Comparison of ENCODE assay signal across 10 cellular contexts in genomic region chr3:147413712-147414325, GRCh38. TPM values are rescaled to one million over a fixed set of nuclear protein-coding genes. Genes with fewer than 3 reads are reported as not detected.
DNase-seq lines count a peak whose midpoint lies in the region; TF ChIP-seq lines count a peak whose summit lies in the region.
"Had no signal": no experiment of that assay in that cellular context is flagged by ENCODE, and none has a peak within 500 bp of the region (broad histone marks: within the 10 kb centered on the region; RNA-seq: fewer than 3 reads in every experiment).

No MANE protein-coding gene starts in this region.

- H3K36me3 Mint-ChIP-seq in endodermal cell (ENCODE audit: low read depth) (no peaks in the 10 kb centered on the region), osteocyte (ENCODE audit: unreplicated experiment) (peaks cover 50% of the 10 kb centered on the region)

- peaks cover 100% of the 10 kb centered on the region for H3K27me3 ChIP-seq in endodermal cell (ENCODE audit: control insufficient read depth, insufficient read depth, low read length, poor library complexity, severe bottlenecking)

- H3K9me3 Mint-ChIP-seq in endodermal cell (no peaks in the 10 kb centered on the region), osteocyte (ENCODE audit: unreplicated experiment) (no peaks in the 10 kb centered on the region)

- no peak overlapping the region for H3K27ac Mint-ChIP-seq in endodermal cell
- peak overlapping the region; percentile 91 for H3K27ac Mint-ChIP-seq in osteocyte (ENCODE audit: unreplicated experiment)

- WGBS in endodermal cell (ENCODE audit: insufficient coverage in 1 of 2, insufficient read length in 1 of 2), 2 experiments: 0 to 1% methylated on average over 1 to 15 of the region's 22 CpGs

- H3K4me1 ChIP-seq in endodermal cell (ENCODE audit: control insufficient read depth, insufficient read depth, low read length): no peaks in the 10 kb centered on the region

- no peak for TF ChIP-seq CTCF in GM12865 (IDR thresholded peaks at IDR 0.05; ENCODE audit: insufficient read depth, low read depth, low read length, missing control alignments)
- TF ChIP-seq CTCF in WI38 (IDR thresholded peaks at IDR 0.05; ENCODE audit: low read depth, low read length): no peak
- TF ChIP-seq CTCF in endodermal cell (conservative IDR thresholded peaks at IDR 0.05): no peak
- TF ChIP-seq CTCF in osteocyte (IDR thresholded peaks at IDR 0.05): no peak

- H3K4me3 ChIP-seq in GM12865 (ENCODE audit: low read depth, low read length) (peak overlapping the region; percentile 25), WI38 (ENCODE audit: low read depth, low read length) (peak overlapping the region; percentile 22), endodermal cell (ENCODE audit: low read length) (peak overlapping the region; percentile 14)

- H3K9me3 ChIP-seq in endodermal cell (ENCODE audit: control insufficient read depth, low read length): no peaks in the 10 kb centered on the region

- H3K4me1 Mint-ChIP-seq in endodermal cell (peaks cover 22% of the 10 kb centered on the region), osteocyte (ENCODE audit: unreplicated experiment) (peaks cover 48% of the 10 kb centered on the region)

- H3K27ac ChIP-seq in endodermal cell (ENCODE audit: low read depth, low read length): no peak overlapping the region

- H3K36me3 ChIP-seq in endodermal cell (ENCODE audit: control insufficient read depth, insufficient read depth, low read length): no peaks in the 10 kb centered on the region

- DNase-seq in GM12865 (ENCODE audit: low read depth) (no peak), endodermal cell (peak; percentile 76), osteocyte (ENCODE audit: extremely low spot score, unreplicated experiment) (no peak), NCI-H226 (no peak), SW 1271 (lab: John Stamatoyannopoulos, UW) (no peak), mesenteric fat pad (ENCODE audit: low spot score) (no peak), anterior cingulate cortex (lab: John Stamatoyannopoulos, UW) (no peak)
- DNase-seq: amygdala, NCI-H526 treated with DMSO at 0.1 percent for 48 hours had no signal

- H3K4me3 Mint-ChIP-seq in endodermal cell (peak overlapping the region; percentile 45), osteocyte (ENCODE audit: unreplicated experiment) (peak overlapping the region; percentile 85)

- H3K27me3 Mint-ChIP-seq in endodermal cell (ENCODE audit: insufficient read depth): peaks cover 98% of the 10 kb centered on the region
- no peaks in the 10 kb centered on the region for H3K27me3 Mint-ChIP-seq in osteocyte (ENCODE audit: unreplicated experiment)

- no peak overlapping the region for H3K9ac ChIP-seq in endodermal cell (ENCODE audit: extremely low read depth, low read length, poor library complexity, severe bottlenecking)

RNA-seq across cellular contexts. Expression of gene ZIC1, which starts 4.7 kb away (rescaled TPM):
- total RNA-seq in endodermal cell: not detected
- 178 TPM for polyA plus RNA-seq in endodermal cell (2013, experiment 1 of 2)
- polyA plus RNA-seq in endodermal cell (2013, experiment 2 of 2): 163 TPM
- 89.9 and 96.9 TPM in 2 replicates for total RNA-seq in osteocyte
- not detected for total RNA-seq in mesenteric fat pad

RNA-seq across cellular contexts. Expression of gene ZIC4, which starts 7.5 kb away (rescaled TPM):
- total RNA-seq in endodermal cell (not detected), osteocyte (8.6 and 8.8 TPM in 2 replicates), mesenteric fat pad (not detected)
- polyA plus RNA-seq in endodermal cell (2013, experiment 1 of 2): 25.3 TPM
- polyA plus RNA-seq in endodermal cell (2013, experiment 2 of 2): 26.4 TPM

Comparison
In these comparisons a context has a peak if more than half of its experiments do, and no peak if none do; other contexts are left out.
1. RNA of gene ZIC1, which starts 4.7 kb away (total RNA-seq): 89.9 to 96.9 TPM in osteocyte; not detected in endodermal cell and not detected in mesenteric fat pad (single experiment); every median in the first group is over 10 times any median in the second.
2. Peak in every context shown above with its lines, with median percentiles within 50 percentile points of each other: H3K4me3 ChIP-seq.